In the genomic region with DNA sequence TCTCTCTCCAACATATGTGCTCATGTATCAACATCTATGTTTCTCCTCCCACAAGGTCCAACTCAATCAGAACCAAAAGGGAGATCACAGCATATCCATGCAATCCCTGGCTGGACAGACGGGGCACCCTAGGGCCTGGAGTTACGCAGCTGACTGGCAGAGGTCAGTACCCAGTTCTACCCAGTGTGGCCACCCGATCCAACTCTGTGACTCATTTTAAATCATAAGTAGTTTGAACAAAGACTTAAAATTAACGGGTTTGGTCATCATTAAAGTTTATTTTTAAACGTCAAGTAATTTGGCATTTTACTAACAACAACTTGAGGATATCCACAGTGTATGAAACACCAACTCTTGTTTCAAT, we compare ENCODE assay signal across 2 cellular contexts.
TF ChIP-seq lines count a peak whose summit lies in the region.

No MANE protein-coding gene starts in this region.

TF ChIP-seq in HepG2, 621 proteins besides CTCF, POLR2A, EP300 and RAD21 (continues in another document):
- TF ChIP-seq IRX3 (CRISPR knock-in tag; IDR thresholded peaks at IDR 0.05; ENCODE audit: borderline replicate concordance, low read depth) (no peak), ZSCAN9 (CRISPR knock-in tag; IDR thresholded peaks at IDR 0.05; ENCODE audit: borderline replicate concordance) (no peak), PPARG (CRISPR knock-in tag; conservative IDR thresholded peaks at IDR 0.05) (no peak), ZNF180 (CRISPR knock-in tag; IDR thresholded peaks at IDR 0.05; ENCODE audit: borderline replicate concordance, low read depth) (no peak), ZNF543 (CRISPR knock-in tag; IDR thresholded peaks at IDR 0.05) (no peak), EZH2 (conservative IDR thresholded peaks at IDR 0.05; ENCODE audit: low read depth, low read length) (no peak), ZNF121 (CRISPR knock-in tag; IDR thresholded peaks at IDR 0.05) (no peak), MBD4 (IDR thresholded peaks at IDR 0.05; ENCODE audit: borderline replicate concordance, low read length) (no peak), ZMYM2 (CRISPR knock-in tag; IDR thresholded peaks at IDR 0.05) (no peak), KMT2B (CRISPR knock-in tag; IDR thresholded peaks at IDR 0.05) (no peak), MTF2 (CRISPR knock-in tag; IDR thresholded peaks at IDR 0.05; ENCODE audit: borderline replicate concordance) (no peak), ZNF331 (CRISPR knock-in tag; IDR thresholded peaks at IDR 0.05) (no peak), ZNF24 (IDR thresholded peaks at IDR 0.05) (no peak), ZNF547 (CRISPR knock-in tag; IDR thresholded peaks at IDR 0.05) (no peak), CENPT (CRISPR knock-in tag; IDR thresholded peaks at IDR 0.05; ENCODE audit: low read depth) (no peak)
- TF ChIP-seq, protein P1, sequence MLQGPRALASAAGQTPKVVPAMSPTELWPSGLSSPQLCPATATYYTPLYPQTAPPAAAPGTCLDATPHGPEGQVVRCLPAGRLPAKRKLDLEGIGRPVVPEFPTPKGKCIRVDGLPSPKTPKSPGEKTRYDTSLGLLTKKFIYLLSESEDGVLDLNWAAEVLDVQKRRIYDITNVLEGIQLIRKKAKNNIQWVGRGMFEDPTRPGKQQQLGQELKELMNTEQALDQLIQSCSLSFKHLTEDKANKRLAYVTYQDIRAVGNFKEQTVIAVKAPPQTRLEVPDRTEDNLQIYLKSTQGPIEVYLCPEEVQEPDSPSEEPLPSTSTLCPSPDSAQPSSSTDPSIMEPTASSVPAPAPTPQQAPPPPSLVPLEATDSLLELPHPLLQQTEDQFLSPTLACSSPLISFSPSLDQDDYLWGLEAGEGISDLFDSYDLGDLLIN (CRISPR knock-in tag; IDR thresholded peaks at IDR 0.05; ENCODE audit: borderline replicate concordance) = no peak
- TF ChIP-seq, protein P2, sequence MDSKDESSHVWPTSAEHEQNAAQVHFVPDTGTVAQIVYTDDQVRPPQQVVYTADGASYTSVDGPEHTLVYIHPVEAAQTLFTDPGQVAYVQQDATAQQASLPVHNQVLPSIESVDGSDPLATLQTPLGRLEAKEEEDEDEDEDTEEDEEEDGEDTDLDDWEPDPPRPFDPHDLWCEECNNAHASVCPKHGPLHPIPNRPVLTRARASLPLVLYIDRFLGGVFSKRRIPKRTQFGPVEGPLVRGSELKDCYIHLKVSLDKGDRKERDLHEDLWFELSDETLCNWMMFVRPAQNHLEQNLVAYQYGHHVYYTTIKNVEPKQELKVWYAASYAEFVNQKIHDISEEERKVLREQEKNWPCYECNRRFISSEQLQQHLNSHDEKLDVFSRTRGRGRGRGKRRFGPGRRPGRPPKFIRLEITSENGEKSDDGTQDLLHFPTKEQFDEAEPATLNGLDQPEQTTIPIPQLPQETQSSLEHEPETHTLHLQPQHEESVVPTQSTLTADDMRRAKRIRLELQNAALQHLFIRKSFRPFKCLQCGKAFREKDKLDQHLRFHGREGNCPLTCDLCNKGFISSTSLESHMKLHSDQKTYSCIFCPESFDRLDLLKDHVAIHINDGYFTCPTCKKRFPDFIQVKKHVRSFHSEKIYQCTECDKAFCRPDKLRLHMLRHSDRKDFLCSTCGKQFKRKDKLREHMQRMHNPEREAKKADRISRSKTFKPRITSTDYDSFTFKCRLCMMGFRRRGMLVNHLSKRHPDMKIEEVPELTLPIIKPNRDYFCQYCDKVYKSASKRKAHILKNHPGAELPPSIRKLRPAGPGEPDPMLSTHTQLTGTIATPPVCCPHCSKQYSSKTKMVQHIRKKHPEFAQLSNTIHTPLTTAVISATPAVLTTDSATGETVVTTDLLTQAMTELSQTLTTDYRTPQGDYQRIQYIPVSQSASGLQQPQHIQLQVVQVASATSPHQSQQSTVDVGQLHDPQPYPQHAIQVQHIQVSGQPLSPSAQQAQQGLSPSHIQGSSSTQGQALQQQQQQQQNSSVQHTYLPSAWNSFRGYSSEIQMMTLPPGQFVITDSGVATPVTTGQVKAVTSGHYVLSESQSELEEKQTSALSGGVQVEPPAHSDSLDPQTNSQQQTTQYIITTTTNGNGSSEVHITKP (CRISPR knock-in tag; IDR thresholded peaks at IDR 0.05; ENCODE audit: low read depth) = no peak
- TF ChIP-seq, protein P3, sequence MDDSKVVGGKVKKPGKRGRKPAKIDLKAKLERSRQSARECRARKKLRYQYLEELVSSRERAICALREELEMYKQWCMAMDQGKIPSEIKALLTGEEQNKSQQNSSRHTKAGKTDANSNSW (CRISPR knock-in tag; IDR thresholded peaks at IDR 0.05; ENCODE audit: borderline replicate concordance) = no peak
- TF ChIP-seq, protein P4, sequence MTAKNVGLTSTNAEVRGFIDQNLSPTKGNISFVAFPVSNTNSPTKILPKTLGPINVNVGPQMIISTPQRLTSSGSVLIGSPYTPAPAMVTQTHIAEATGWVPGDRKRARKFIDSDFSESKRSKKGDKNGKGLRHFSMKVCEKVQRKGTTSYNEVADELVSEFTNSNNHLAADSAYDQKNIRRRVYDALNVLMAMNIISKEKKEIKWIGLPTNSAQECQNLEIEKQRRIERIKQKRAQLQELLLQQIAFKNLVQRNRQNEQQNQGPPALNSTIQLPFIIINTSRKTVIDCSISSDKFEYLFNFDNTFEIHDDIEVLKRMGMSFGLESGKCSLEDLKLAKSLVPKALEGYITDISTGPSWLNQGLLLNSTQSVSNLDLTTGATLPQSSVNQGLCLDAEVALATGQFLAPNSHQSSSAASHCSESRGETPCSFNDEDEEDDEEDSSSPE (CRISPR knock-in tag; IDR thresholded peaks at IDR 0.05) = no peak

TF ChIP-seq in endothelial cell of umbilical vein, 7 proteins besides CTCF, POLR2A, EP300 and RAD21:
- peak; percentile 16 for TF ChIP-seq JUN (IDR thresholded peaks at IDR 0.05; ENCODE audit: borderline replicate concordance, insufficient read depth, insufficient read length, low read depth)
- TF ChIP-seq, protein P5, sequence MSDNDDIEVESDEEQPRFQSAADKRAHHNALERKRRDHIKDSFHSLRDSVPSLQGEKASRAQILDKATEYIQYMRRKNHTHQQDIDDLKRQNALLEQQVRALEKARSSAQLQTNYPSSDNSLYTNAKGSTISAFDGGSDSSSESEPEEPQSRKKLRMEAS (IDR thresholded peaks at IDR 0.05; ENCODE audit: insufficient read depth, insufficient read length) = no peak
- peak; percentile 22 for TF ChIP-seq FOS (IDR thresholded peaks at IDR 0.05; ENCODE audit: borderline replicate concordance, insufficient read depth, low read length)
